Comparison of ENCODE assay signal across 1 cellular context in genomic region chr11:67482736-67483497, GRCh38.
TF ChIP-seq lines count a peak whose summit lies in the region.

Gene AIP, plus strand, starts transcription at chr11:67483026. Its CDS starts 133 bp downstream, at chr11:67483159.

TF ChIP-seq in HepG2, 621 proteins besides CTCF, POLR2A, EP300 and RAD21 (continued from another document and continues in another):
- peak; percentile 95 for TF ChIP-seq ZNF747 (CRISPR knock-in tag; IDR thresholded peaks at IDR 0.05; ENCODE audit: borderline replicate concordance)
- peak; percentile 98 for TF ChIP-seq ZNF557 (CRISPR knock-in tag; IDR thresholded peaks at IDR 0.05)
- no peak for TF ChIP-seq LCORL (IDR thresholded peaks at IDR 0.05)
- TF ChIP-seq LCORL (CRISPR knock-in tag; IDR thresholded peaks at IDR 0.05), result 0 out of 2 replicates have a peak, but pooled peaks have one; percentile 24
- no peak for TF ChIP-seq MTF2 (CRISPR knock-in tag; IDR thresholded peaks at IDR 0.05; ENCODE audit: borderline replicate concordance)
- TF ChIP-seq ZKSCAN1 (IDR thresholded peaks at IDR 0.05; ENCODE audit: low read length), result no peak
- peak; percentile 89 for TF ChIP-seq SAP130 (CRISPR knock-in tag; IDR thresholded peaks at IDR 0.05; ENCODE audit: low read depth)
- peak; percentile 97 for TF ChIP-seq THAP7 (CRISPR knock-in tag; IDR thresholded peaks at IDR 0.05)
- TF ChIP-seq ZFP91 (CRISPR knock-in tag; IDR thresholded peaks at IDR 0.05; ENCODE audit: borderline replicate concordance), result peak; percentile 95
- no peak for TF ChIP-seq SCMH1 (CRISPR knock-in tag; IDR thresholded peaks at IDR 0.05; ENCODE audit: borderline replicate concordance)
- peak; percentile 100 for TF ChIP-seq RNF2 (conservative IDR thresholded peaks at IDR 0.05; ENCODE audit: low read depth)
- peak; percentile 83 for TF ChIP-seq CREM (IDR thresholded peaks at IDR 0.05)
- TF ChIP-seq CREM (CRISPR knock-in tag; IDR thresholded peaks at IDR 0.05), result no peak
- peak; percentile 91 for TF ChIP-seq ERF (CRISPR knock-in tag; IDR thresholded peaks at IDR 0.05)
- TF ChIP-seq FOSL1 (CRISPR knock-in tag; IDR thresholded peaks at IDR 0.05; ENCODE audit: borderline replicate concordance), result no peak
- TF ChIP-seq CHD4 (IDR thresholded peaks at IDR 0.05; ENCODE audit: borderline replicate concordance, low read length), result no peak
- TF ChIP-seq SNAPC4 (CRISPR knock-in tag; IDR thresholded peaks at IDR 0.05), result 0 out of 2 replicates have a peak, but pooled peaks have one; percentile 90
- TF ChIP-seq ZNF276 (CRISPR knock-in tag; IDR thresholded peaks at IDR 0.05; ENCODE audit: low read depth), result peak; percentile 98
- peak; percentile 95; the same call in 1 of the 2 replicates for TF ChIP-seq NFAT5 (CRISPR knock-in tag; IDR thresholded peaks at IDR 0.05)
- no peak for TF ChIP-seq HOXA7 (CRISPR knock-in tag; IDR thresholded peaks at IDR 0.05)
- peak; percentile 93 for TF ChIP-seq KAT8 (CRISPR knock-in tag; IDR thresholded peaks at IDR 0.05)
- peak; percentile 38; the same call in 1 of the 2 replicates for TF ChIP-seq EHMT2 (IDR thresholded peaks at IDR 0.05; ENCODE audit: borderline replicate concordance, low read depth, low read length)
- no peak for TF ChIP-seq SP1 (IDR thresholded peaks at IDR 0.05)
- peak; percentile 64 for TF ChIP-seq SP1 (CRISPR knock-in tag; IDR thresholded peaks at IDR 0.05)
- peak; percentile 85 for TF ChIP-seq POGK (CRISPR knock-in tag; conservative IDR thresholded peaks at IDR 0.05)
- TF ChIP-seq HNRNPL (IDR thresholded peaks at IDR 0.05; ENCODE audit: low read depth, low read length), result 0 out of 2 replicates have a peak, but pooled peaks have one; percentile 53
- no peak for TF ChIP-seq SP5 (CRISPR knock-in tag; IDR thresholded peaks at IDR 0.05; ENCODE audit: borderline replicate concordance, low read depth)
- peak; percentile 79; the same call in 1 of the 2 replicates for TF ChIP-seq PLSCR1 (CRISPR knock-in tag; IDR thresholded peaks at IDR 0.05; ENCODE audit: borderline replicate concordance)
- TF ChIP-seq ZNF597 (CRISPR knock-in tag; IDR thresholded peaks at IDR 0.05), result no peak
- TF ChIP-seq HNF4A (CRISPR knock-in tag; IDR thresholded peaks at IDR 0.05), result peak; percentile 58; the same call in 1 of the 2 replicates
- peak; percentile 91 for TF ChIP-seq HINFP (CRISPR knock-in tag; IDR thresholded peaks at IDR 0.05; ENCODE audit: low read depth)
- TF ChIP-seq ZNF75D (CRISPR knock-in tag; IDR thresholded peaks at IDR 0.05; ENCODE audit: borderline replicate concordance), result peak; percentile 97; the same call in 1 of the 2 replicates
- TF ChIP-seq ZNF563 (CRISPR knock-in tag; IDR thresholded peaks at IDR 0.05), result peak; percentile 99
- TF ChIP-seq HNF4G (IDR thresholded peaks at IDR 0.05; ENCODE audit: borderline replicate concordance, low read depth, low read length), result peak; percentile 71
- TF ChIP-seq HNF4G (CRISPR knock-in tag; IDR thresholded peaks at IDR 0.05; ENCODE audit: borderline replicate concordance, low read depth), result peak; percentile 75; the same call in 1 of the 2 replicates
- peak; percentile 96; the same call in 1 of the 2 replicates for TF ChIP-seq ZNF235 (CRISPR knock-in tag; IDR thresholded peaks at IDR 0.05; ENCODE audit: borderline replicate concordance)
- TF ChIP-seq RBM39 (IDR thresholded peaks at IDR 0.05; ENCODE audit: low read depth, low read length, poor library complexity, severe bottlenecking), result peak; percentile 60
- peak; percentile 100 for TF ChIP-seq ZNF883 (CRISPR knock-in tag; IDR thresholded peaks at IDR 0.05; ENCODE audit: not compliant biosample characterization)
- no peak; the same call in 1 of the 2 replicates for TF ChIP-seq DPF2 (CRISPR knock-in tag; IDR thresholded peaks at IDR 0.05; ENCODE audit: borderline replicate concordance, low read depth)
- TF ChIP-seq ZNF552 (CRISPR knock-in tag; IDR thresholded peaks at IDR 0.05; ENCODE audit: borderline replicate concordance), result peak; percentile 95; the same call in 1 of the 2 replicates
- no peak for TF ChIP-seq ZNF282 (IDR thresholded peaks at IDR 0.05; ENCODE audit: partially characterized antibody)
